4 cellular contexts compared by ENCODE assay signal in the genomic region with DNA sequence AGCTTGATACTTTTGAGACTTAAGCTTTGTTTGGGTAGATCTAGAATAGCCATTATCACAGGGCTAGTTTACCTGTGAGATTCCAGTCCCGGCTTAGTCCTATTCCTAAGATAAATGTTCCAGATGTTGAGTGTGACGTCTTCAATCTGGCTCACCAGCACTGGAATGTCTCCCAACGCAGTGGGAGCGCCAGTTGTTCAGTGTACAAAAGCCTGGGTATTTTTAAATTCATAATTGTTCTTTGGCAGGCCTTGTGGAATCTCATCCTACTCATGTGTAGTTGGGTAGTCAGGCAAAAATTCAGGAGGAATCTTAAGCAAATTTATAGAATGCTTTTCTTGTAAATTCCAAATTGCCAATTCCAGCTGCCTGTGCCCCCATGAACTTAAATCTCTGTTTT.
"Had no signal": no experiment of that assay in that cellular context is flagged by ENCODE, and none has a peak within 500 bp of the region (broad histone marks: within the 10 kb centered on the region; RNA-seq: fewer than 3 reads in every experiment).

No MANE protein-coding gene starts in this region.

- H3K27ac Mint-ChIP-seq: GM23338, H9 had no signal

- DNase-seq: H9, HCEC 1CT, IMR-90 had no signal

- H2AFZ ChIP-seq: GM23338 had no signal

- ATAC-seq: GM23338 had no signal

- H3K4me2 ChIP-seq: GM23338 had no signal

- H3K4me3 ChIP-seq: GM23338 had no signal

- H3K4me3 Mint-ChIP-seq: GM23338, H9 had no signal
